Comparison of ENCODE assay signal across 16 cellular contexts in genomic region chrX:40504801-40505605, GRCh38.
A peak's percentile ranks its signal among the peaks of the same experiment; 100 is the strongest.
DNase-seq lines count a peak whose midpoint lies in the region; ATAC-seq and TF ChIP-seq lines count a peak whose summit lies in the region.
"Had no signal": no experiment of that assay in that cellular context is flagged by ENCODE, and none has a peak within 500 bp of the region (broad histone marks: within the 10 kb centered on the region; RNA-seq: fewer than 3 reads in every experiment).

No MANE protein-coding gene starts in this region.

- no peak overlapping the region for H3K27ac ChIP-seq in CD8-positive, alpha-beta T cell (ENCODE audit: low read depth, low read length)
- H3K27ac ChIP-seq: C4-2B, dorsolateral prefrontal cortex had no signal

- no peaks in the 10 kb centered on the region for H3K36me3 ChIP-seq in CD8-positive, alpha-beta T cell (ENCODE audit: insufficient read depth, low read length)

- no peak overlapping the region for H3K4me3 ChIP-seq in AG09309 (ENCODE audit: control insufficient read depth, low read depth, low read length)
- H3K4me3 ChIP-seq in CD8-positive, alpha-beta T cell (ENCODE audit: low read depth, low read length): no peak overlapping the region
- H3K4me3 ChIP-seq: dorsolateral prefrontal cortex had no signal

- H3K9me3 ChIP-seq in CD8-positive, alpha-beta T cell (ENCODE audit: low read length): no peaks in the 10 kb centered on the region

- intact Hi-C loops in CD8-positive, alpha-beta T cell (cut with DNase I, micrococcal nuclease): no loop called here

- no peaks in the 10 kb centered on the region for H3K4me1 Mint-ChIP-seq in CD8-positive, alpha-beta T cell (ENCODE audit: low read depth)
- H3K4me1 Mint-ChIP-seq: naive B cell had no signal

- CTCF ChIA-PET in CD8-positive, alpha-beta T cell (lab: Charles Lee): no interaction called here

- H3K4me3 Mint-ChIP-seq in CD8-positive, alpha-beta T cell: no peak overlapping the region

- H3K27me3 Mint-ChIP-seq in CD8-positive, alpha-beta T cell (ENCODE audit: low read depth): no peaks in the 10 kb centered on the region

- no peaks in the 10 kb centered on the region for H3K9me3 Mint-ChIP-seq in CD8-positive, alpha-beta T cell

- no peaks in the 10 kb centered on the region for H3K36me3 Mint-ChIP-seq in CD8-positive, alpha-beta T cell
- H3K36me3 Mint-ChIP-seq: naive B cell had no signal

- peak; percentile 74 for DNase-seq in AG09309 (ENCODE audit: low read depth)
- DNase-seq in HS-5 (ENCODE audit: low read depth): peak; percentile 11
- peak; percentile 91 for DNase-seq in astrocyte of the hippocampus (ENCODE audit: low read depth, low spot score)
- peak; percentile 78 for DNase-seq in islet precursor cell
- no peak for DNase-seq in NCI-H1092 treated with DMSO at 0.1 percent for 48 hours (lab: John Stamatoyannopoulos, UW)
- DNase-seq in CD8-positive, alpha-beta T cell: no peak
- DNase-seq in activated CD8-positive, alpha-beta memory T cell treated with anti-CD3 and anti-CD28 coated beads, Interleukin-2, amount 50 U/mL, for 4 hours: no peak
- DNase-seq in NCI-H2227 treated with DMSO at 0.1 percent for 48 hours (lab: John Stamatoyannopoulos, UW): no peak
- DNase-seq: activated CD4-positive, CD25-positive, alpha-beta regulatory T cell treated with anti-CD3 and anti-CD28 coated beads, Interleukin-2, amount 50 U/mL, for 72 hours; activated gamma-delta T cell treated with Interleukin-2 at 50 U/mL for 16 hours; dorsolateral prefrontal cortex; naive B cell; stimulated activated CD4-positive, alpha-beta T cell treated with anti-CD3 and anti-CD28 coated beads, Interleukin-12 subunit alpha, Interleukin-12 subunit beta, amount 100 ng/mL, for 4 hours; stimulated activated CD8-positive, alpha-beta memory T cell treated with anti-CD3 and anti-CD28 coated beads, Interleukin-4, amount 100 ng/mL, for 48 hours had no signal

- no peaks in the 10 kb centered on the region for H3K27me3 ChIP-seq in CD8-positive, alpha-beta T cell (ENCODE audit: insufficient read depth, low read length)

- no peak for ATAC-seq in CD8-positive, alpha-beta T cell
- ATAC-seq: HepG2 had no signal

- no peaks in the 10 kb centered on the region for H3K4me1 ChIP-seq in CD8-positive, alpha-beta T cell (ENCODE audit: insufficient read depth, low read length)

- H3K27ac Mint-ChIP-seq in CD8-positive, alpha-beta T cell: no peak overlapping the region

- TF ChIP-seq CTCF in AG09309 (IDR thresholded peaks at IDR 0.05; ENCODE audit: control insufficient read depth, insufficient read depth, low read depth, low read length, missing control alignments): no peak
- no peak for TF ChIP-seq CTCF in CD8-positive, alpha-beta T cell (IDR thresholded peaks at IDR 0.05)

- POLR2A ChIA-PET in CD8-positive, alpha-beta T cell (lab: Charles Lee): no interaction called here

Comparison
In these comparisons a context has a peak if more than half of its experiments do, and no peak if none do; other contexts are left out.
1. DNase-seq: peak in AG09309 (single experiment), HS-5 (single experiment), astrocyte of the hippocampus (single experiment) and islet precursor cell (single experiment); none in NCI-H1092 treated with DMSO at 0.1 percent for 48 hours (single experiment), CD8-positive, alpha-beta T cell (0 of 7), activated CD8-positive, alpha-beta memory T cell treated with anti-CD3 and anti-CD28 coated beads, Interleukin-2, amount 50 U/mL, for 4 hours (single experiment) and NCI-H2227 treated with DMSO at 0.1 percent for 48 hours (single experiment).